Comparison of ENCODE assay signal across 8 cellular contexts in the genomic region with DNA sequence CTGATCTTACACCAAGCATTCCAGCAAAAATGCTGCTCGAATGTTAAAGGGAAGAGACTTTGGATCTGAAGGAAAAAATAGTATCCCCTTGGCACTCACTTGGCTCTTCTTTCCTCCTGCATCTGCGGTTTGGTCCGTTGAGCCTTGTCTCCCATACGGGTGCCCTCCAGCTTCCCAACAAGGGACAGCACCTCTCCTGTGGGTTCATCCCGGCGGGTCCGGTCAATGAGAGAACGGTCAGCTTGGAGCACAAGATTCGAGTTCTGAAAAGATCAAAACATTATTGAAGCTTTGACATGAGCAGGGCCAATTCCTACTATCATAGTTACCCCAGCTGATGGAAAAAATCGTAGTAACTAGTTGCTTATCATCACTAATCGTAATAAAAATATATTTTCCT. TPM values are rescaled to one million over a fixed set of nuclear protein-coding genes. Genes with fewer than 3 reads are reported as not detected.
DNase-seq lines count a peak whose midpoint lies in the region; ATAC-seq and TF ChIP-seq lines count a peak whose summit lies in the region.

No MANE protein-coding gene starts in this region.

- H3K27ac ChIP-seq in lung (ENCODE audit: low read depth in 1 of 2, low read length in 1 of 2) = peak overlapping the region in 1 of 2 donors; percentile 95
- peak overlapping the region; percentile 67 for H3K27ac ChIP-seq in upper lobe of right lung

- CTCF ChIA-PET in activated naive CD4-positive, alpha-beta T cell treated with anti-CD3 and anti-CD28 coated beads, Interleukin-2, amount 10 ng/mL, durations not matched to agents 7 days and 5 days (lab: Charles Lee) = interaction anchor here (0.7 to 1.1 kb wide), 2 partner anchors 20 to 41 kb away, joined by 3 to 5 read pairs; no protein-coding TSS in a partner anchor

- in situ Hi-C loops in astrocyte of the cerebellum (cut with HindIII; ENCODE audit: low sequenced_read_pairs) = no loop called here

- no peaks in the 10 kb centered on the region for H3K27me3 ChIP-seq in lung (ENCODE audit: control insufficient read depth, insufficient read depth)
- no peaks in the 10 kb centered on the region for H3K27me3 ChIP-seq in upper lobe of right lung

- WGBS in lung, 2 donors = 67 to 79% methylated on average over 11 of the region's 11 CpGs

- no peak for ATAC-seq in lung (ENCODE audit: insufficient read depth, low FRiP score)
- no peak for ATAC-seq in upper lobe of right lung
- no peak for ATAC-seq in HG03139 (IDR thresholded peaks at IDR 0.05; ENCODE audit: unreplicated experiment)
- no peak for ATAC-seq in HG02870 (IDR thresholded peaks at IDR 0.05; ENCODE audit: unreplicated experiment)
- no peak for ATAC-seq in HG03354 (IDR thresholded peaks at IDR 0.05; ENCODE audit: poor library complexity, severe bottlenecking, unreplicated experiment)

- no peaks in the 10 kb centered on the region for H3K9me3 Mint-ChIP-seq in activated naive CD4-positive, alpha-beta T cell treated with anti-CD3 and anti-CD28 coated beads, Interleukin-2, amount 10 ng/mL, durations not matched to agents 7 days and 5 days

- H3K36me3 ChIP-seq in lung (ENCODE audit: control insufficient read depth in 2 of 2, insufficient read depth in 2 of 2, low read length in 2 of 2) = peaks cover 21 to 25% of the 10 kb centered on the region in 2 donors
- peaks cover 49% of the 10 kb centered on the region for H3K36me3 ChIP-seq in upper lobe of right lung

- no peak for DNase-seq in activated naive CD4-positive, alpha-beta T cell treated with anti-CD3 and anti-CD28 coated beads, Interleukin-2, amount 10 ng/mL, durations not matched to agents 7 days and 5 days
- DNase-seq in activated naive CD4-positive, alpha-beta T cell (lab: John Stamatoyannopoulos, UW) = no peak
- DNase-seq in astrocyte of the cerebellum (ENCODE audit: low read depth) (no peak), lung (ENCODE audit: low spot score) (no peak), upper lobe of right lung (no peak)

- peaks cover 63% of the 10 kb centered on the region for H3K36me3 Mint-ChIP-seq in activated naive CD4-positive, alpha-beta T cell treated with anti-CD3 and anti-CD28 coated beads, Interleukin-2, amount 10 ng/mL, durations not matched to agents 7 days and 5 days

- H3K9me3 ChIP-seq in lung (ENCODE audit: control insufficient read depth in 2 of 2, insufficient read depth in 1 of 2, low read length in 1 of 2) (no peaks in the 10 kb centered on the region), upper lobe of right lung (no peaks in the 10 kb centered on the region)

- TF ChIP-seq CTCF in astrocyte of the cerebellum (IDR thresholded peaks at IDR 0.05; ENCODE audit: low read depth, low read length, missing control alignments) (no peak), lung (IDR thresholded peaks at IDR 0.05; ENCODE audit: control extremely low read depth, extremely low read depth) (no peak), upper lobe of right lung (IDR thresholded peaks at IDR 0.05) (no peak)

- H3K4me1 Mint-ChIP-seq in activated naive CD4-positive, alpha-beta T cell treated with anti-CD3 and anti-CD28 coated beads, Interleukin-2, amount 10 ng/mL, durations not matched to agents 7 days and 5 days = peaks cover 64% of the 10 kb centered on the region

- H3K27ac Mint-ChIP-seq in activated naive CD4-positive, alpha-beta T cell treated with anti-CD3 and anti-CD28 coated beads, Interleukin-2, amount 10 ng/mL, durations not matched to agents 7 days and 5 days = peak overlapping the region; percentile 97

- H3K4me3 ChIP-seq in astrocyte of the cerebellum (ENCODE audit: low read depth, low read length) (peak overlapping the region; percentile 99), lung (peak overlapping the region; percentile 96), upper lobe of right lung (peak overlapping the region; percentile 69)

- peak overlapping the region; percentile 97 for H3K4me3 Mint-ChIP-seq in activated naive CD4-positive, alpha-beta T cell treated with anti-CD3 and anti-CD28 coated beads, Interleukin-2, amount 10 ng/mL, durations not matched to agents 7 days and 5 days

- intact Hi-C loops in upper lobe of right lung (cut with DNase I) = no loop called here

- peaks cover 4 to 12% of the 10 kb centered on the region in 2 donors for H3K4me1 ChIP-seq in lung (ENCODE audit: control insufficient read depth in 2 of 2, insufficient read depth in 2 of 2, low read length in 2 of 2)
- H3K4me1 ChIP-seq in upper lobe of right lung = peaks cover 28% of the 10 kb centered on the region

- H3K27me3 Mint-ChIP-seq in activated naive CD4-positive, alpha-beta T cell treated with anti-CD3 and anti-CD28 coated beads, Interleukin-2, amount 10 ng/mL, durations not matched to agents 7 days and 5 days = peaks cover 3% of the 10 kb centered on the region

RNA-seq across cellular contexts. Expression of a gene that starts 0.7 kb away (rescaled TPM):
- 100 to 1,000 TPM; 102 to 106 TPM for total RNA-seq in lung
- 10 to 100 TPM; 65.9 to 74.1 TPM for polyA plus RNA-seq in lung
- total RNA-seq in upper lobe of right lung = 91.2 TPM

RNA-seq across cellular contexts. Expression of a gene that starts 20.5 kb away (rescaled TPM):
- total RNA-seq in lung (1 to 10 TPM; 1.9 to 2.2 TPM), upper lobe of right lung (1.3 TPM)
- polyA plus RNA-seq in lung = 1 to 10 TPM in 1 of 2 donors, under 1 TPM in 1; 0.33 to 1.1 TPM

RNA-seq across cellular contexts. Expression of a gene that starts 31.0 kb away (rescaled TPM):
- 1 to 10 TPM; 1.1 to 4.0 TPM for total RNA-seq in lung
- polyA plus RNA-seq in lung = 1 to 10 TPM; 2.0 to 2.1 TPM
- 1.6 TPM for total RNA-seq in upper lobe of right lung

RNA-seq across cellular contexts. Expression of a gene that starts 38.6 kb away (rescaled TPM):
- total RNA-seq in lung = 10 to 100 TPM; 74.2 to 74.3 TPM
- 10 to 100 TPM; 27.9 to 67.7 TPM for polyA plus RNA-seq in lung
- 61.7 TPM for total RNA-seq in upper lobe of right lung

RNA-seq across cellular contexts. Expression of a gene that starts 38.8 kb away (rescaled TPM):
- total RNA-seq in lung (10 to 100 TPM; 30.6 to 67.2 TPM), upper lobe of right lung (67.3 TPM)
- polyA plus RNA-seq in lung = 10 to 100 TPM; 15.3 to 45.5 TPM
